4 cellular contexts compared by ENCODE assay signal in the genomic region with DNA sequence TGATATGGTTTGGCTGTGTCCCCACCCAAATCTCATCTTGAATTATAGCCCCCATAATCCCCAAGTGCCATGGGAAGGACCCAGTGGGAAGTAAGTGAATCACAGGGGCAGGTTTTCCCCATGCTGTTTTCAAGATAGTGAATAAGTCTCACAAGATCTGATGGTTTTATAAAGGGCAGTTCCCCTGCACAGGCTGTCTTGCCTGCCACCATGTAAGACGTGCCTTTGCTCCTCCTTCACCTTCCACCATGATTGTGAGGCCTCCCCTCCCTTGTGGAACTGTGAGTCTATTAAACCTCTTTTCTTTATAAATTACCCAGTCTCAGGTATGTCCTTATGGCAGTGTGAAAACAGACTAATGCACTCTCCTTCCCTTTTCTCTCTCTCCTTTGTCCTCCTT. TPM values are rescaled to one million over a fixed set of nuclear protein-coding genes. Genes with fewer than 3 reads are reported as not detected.
"Had no signal": no experiment of that assay in that cellular context is flagged by ENCODE, and none has a peak within 500 bp of the region (broad histone marks: within the 10 kb centered on the region; RNA-seq: fewer than 3 reads in every experiment).

No MANE protein-coding gene starts in this region.

RNA-seq across cellular contexts. Expression of a gene that starts 27.1 kb away (rescaled TPM):
- total RNA-seq: LHCN-M2, M059J, MCF 10A, NCI-H460 had no signal
